In genomic region chr5:148820778-148821395, GRCh38 we compare ENCODE assay signal across 8 cellular contexts. TPM values are rescaled to one million over a fixed set of nuclear protein-coding genes. Genes with fewer than 3 reads are reported as not detected.
A peak's percentile ranks its signal among the peaks of the same experiment; 100 is the strongest.
DNase-seq lines count a peak whose midpoint lies in the region; ATAC-seq, FAIRE-seq and TF ChIP-seq lines count a peak whose summit lies in the region.

No MANE protein-coding gene starts in this region.

- H3K36me3 Mint-ChIP-seq in effector memory CD8-positive, alpha-beta T cell (ENCODE audit: insufficient read depth): peaks cover under 1% of the 10 kb centered on the region
- H3K36me3 Mint-ChIP-seq in progenitor cell of endocrine pancreas (ENCODE audit: insufficient read depth): no peaks in the 10 kb centered on the region

- DNase-seq in CD1c-positive myeloid dendritic cell (ENCODE audit: extremely low spot score): peak; percentile 52
- DNase-seq in GM19239 (ENCODE audit: insufficient read length, low spot score): no peak
- peak; percentile 37 for DNase-seq in NCI-H82 (lab: John Stamatoyannopoulos, UW)
- DNase-seq in effector memory CD8-positive, alpha-beta T cell: peak in 1 of 3 experiments; percentile 31
- DNase-seq in progenitor cell of endocrine pancreas (ENCODE audit: low spot score, unreplicated experiment): no peak
- no peak for DNase-seq in urothelium cell line (ENCODE audit: low spot score)
- no peak for DNase-seq in GF-D8 (lab: John Stamatoyannopoulos, UW)
- no peak for DNase-seq in NCI-H2029 (lab: John Stamatoyannopoulos, UW)

- H3K9me3 Mint-ChIP-seq in effector memory CD8-positive, alpha-beta T cell: no peaks in the 10 kb centered on the region
- H3K9me3 Mint-ChIP-seq in progenitor cell of endocrine pancreas (ENCODE audit: low read depth): no peaks in the 10 kb centered on the region

- H3K27ac Mint-ChIP-seq in effector memory CD8-positive, alpha-beta T cell: no peak overlapping the region
- no peak overlapping the region for H3K27ac Mint-ChIP-seq in progenitor cell of endocrine pancreas

- H3K4me3 Mint-ChIP-seq in effector memory CD8-positive, alpha-beta T cell: no peak overlapping the region
- no peak overlapping the region for H3K4me3 Mint-ChIP-seq in progenitor cell of endocrine pancreas (ENCODE audit: low read depth)

- peaks cover 12 to 19% of the 10 kb centered on the region in 2 donors for H3K4me1 Mint-ChIP-seq in effector memory CD8-positive, alpha-beta T cell (ENCODE audit: low read depth in 2 of 2)
- H3K4me1 Mint-ChIP-seq in progenitor cell of endocrine pancreas (ENCODE audit: low read depth): peaks cover 5% of the 10 kb centered on the region

- TF ChIP-seq CTCF in progenitor cell of endocrine pancreas (IDR thresholded peaks at IDR 0.05; ENCODE audit: unreplicated experiment): peak; percentile 60

- FAIRE-seq in GM19239 (lab: Jason Lieb, UNC) (peak; percentile 70), urothelium cell line (lab: Jason Lieb, UNC) (no peak)

- peak; percentile 46 for ATAC-seq in effector memory CD8-positive, alpha-beta T cell (replicated peaks)

- no peaks in the 10 kb centered on the region for H3K27me3 Mint-ChIP-seq in effector memory CD8-positive, alpha-beta T cell
- H3K27me3 Mint-ChIP-seq in progenitor cell of endocrine pancreas: peaks cover 38% of the 10 kb centered on the region

RNA-seq across cellular contexts. Expression of gene ADRB2, which starts 5.5 kb away (rescaled TPM):
- total RNA-seq in progenitor cell of endocrine pancreas: 0.12 and 0.22 TPM in 2 replicates

Comparison
In these comparisons a context has a peak if more than half of its experiments do, and no peak if none do; other contexts are left out.
1. DNase-seq: peak in CD1c-positive myeloid dendritic cell (single experiment) and NCI-H82 (single experiment); none in GM19239 (single experiment), progenitor cell of endocrine pancreas (single experiment), urothelium cell line (single experiment), GF-D8 (single experiment) and NCI-H2029 (single experiment).